ENCODE assay signal across 32 cellular contexts in the genomic region with DNA sequence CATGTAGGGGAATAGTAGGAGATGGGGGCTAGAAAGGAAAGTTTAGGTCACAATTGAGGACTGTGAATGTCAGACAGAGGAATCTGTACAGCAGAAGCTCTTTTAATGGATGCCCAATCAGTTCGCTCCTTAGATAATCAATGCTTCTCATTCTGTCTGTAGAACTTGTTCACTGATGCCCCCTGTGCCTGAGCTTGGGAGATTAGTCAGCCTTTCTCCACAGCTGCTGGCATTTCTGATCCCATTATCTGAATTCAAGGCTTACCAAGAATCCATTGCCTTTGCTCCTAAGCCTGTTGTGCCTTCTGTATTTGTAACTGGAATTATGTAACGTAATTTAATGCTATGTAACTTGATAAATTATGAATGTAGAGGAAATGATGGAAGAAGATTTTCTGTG. TPM values are rescaled to one million over a fixed set of nuclear protein-coding genes. Genes with fewer than 3 reads are reported as not detected.
"Had no signal": no experiment of that assay in that cellular context is flagged by ENCODE, and none has a peak within 500 bp of the region (broad histone marks: within the 10 kb centered on the region; RNA-seq: fewer than 3 reads in every experiment).

No MANE protein-coding gene starts in this region.

- DNase-seq: activated B cell treated with CpG ODN at 0.5 μM for 24 hours; activated CD4-positive, alpha-beta T cell treated with anti-CD3 and anti-CD28 coated beads for 48 hours; activated CD4-positive, alpha-beta T cell treated with anti-CD3 and anti-CD28 coated beads, Interleukin-2, amount 50 U/mL, for 1 hour; activated CD4-positive, alpha-beta T cell treated with anti-CD3 and anti-CD28 coated beads, Interleukin-2, amount 50 U/mL, for 48 hours; activated CD8-positive, alpha-beta memory T cell treated with anti-CD3 and anti-CD28 coated beads for 24 hours; activated CD8-positive, alpha-beta T cell treated with anti-CD3 and anti-CD28 coated beads for 36 hours; activated effector memory CD4-positive, alpha-beta T cell treated with Interleukin-2 at 50 U/mL for 16 hours; activated gamma-delta T cell treated with Interleukin-2 at 50 U/mL for 16 hours; activated naive CD4-positive, alpha-beta T cell treated with anti-CD3 and anti-CD28 coated beads, Interleukin-2, amount 50 U/mL, for 16 hours; activated naive CD4-positive, alpha-beta T cell treated with Interleukin-2 at 50 U/mL for 16 hours; activated T-cell treated with anti-CD3 and anti-CD28 coated beads, Interleukin-2, amount 50 U/mL, for 4 hours; amniotic stem cell; anterior cingulate cortex; dermis blood vessel endothelial cell; effector CD8-positive, alpha-beta T cell; erythroblast; foreskin keratinocyte; heart right ventricle; T-helper 2 cell had no signal

- H3K27ac Mint-ChIP-seq: activated B cell treated with CpG ODN at 0.5 μM for 24 hours; activated CD8-positive, alpha-beta T cell treated with anti-CD3 and anti-CD28 coated beads for 36 hours; activated naive CD8-positive, alpha-beta T cell; activated T-helper 17 cell treated with anti-CD3 and anti-CD28 coated beads, Interleukin-2, amount 50 U/mL, for 72 hours had no signal

- H3K36me3 ChIP-seq: brain microvascular endothelial cell, esophagus muscularis mucosa, gastroesophageal sphincter, heart right ventricle had no signal

- H3K9me3 Mint-ChIP-seq: central memory CD8-positive, alpha-beta T cell had no signal

- FAIRE-seq: astrocyte, bronchial epithelial cell had no signal

- H3K27me3 Mint-ChIP-seq: activated T-helper 17 cell treated with anti-CD3 and anti-CD28 coated beads, Interleukin-2, amount 50 U/mL, for 72 hours had no signal

- H3K27ac ChIP-seq: brain microvascular endothelial cell, coronary artery, esophagus muscularis mucosa, foreskin keratinocyte, gastroesophageal sphincter, heart right ventricle had no signal

- H3K4me3 ChIP-seq: coronary artery, esophagus muscularis mucosa, gastroesophageal sphincter, heart right ventricle had no signal

- H3K4me3 Mint-ChIP-seq: activated B cell treated with CpG ODN at 0.5 μM for 24 hours; activated CD8-positive, alpha-beta T cell treated with anti-CD3 and anti-CD28 coated beads for 36 hours; activated naive CD8-positive, alpha-beta T cell; activated T-cell treated with anti-CD3 and anti-CD28 coated beads, Interleukin-2, amount 50 U/mL, for 4 hours; activated T-helper 17 cell treated with anti-CD3 and anti-CD28 coated beads, Interleukin-2, amount 50 U/mL, for 72 hours; central memory CD8-positive, alpha-beta T cell had no signal

- H3K27me3 ChIP-seq: brain microvascular endothelial cell, esophagus muscularis mucosa, foreskin keratinocyte, gastroesophageal sphincter, heart right ventricle had no signal

- H3K9me3 ChIP-seq: esophagus muscularis mucosa, gastroesophageal sphincter had no signal

- H3K36me3 Mint-ChIP-seq: activated naive CD8-positive, alpha-beta T cell had no signal

- ATAC-seq: activated CD4-positive, CD25-positive, alpha-beta regulatory T cell treated with anti-CD3 and anti-CD28 coated beads, Interleukin-2, amount 50 U/mL, for 24 hours; activated CD8-positive, alpha-beta T cell treated with anti-CD3 and anti-CD28 coated beads for 36 hours; activated T-cell treated with anti-CD3 and anti-CD28 coated beads, Interleukin-2, amount 50 U/mL, for 4 hours; activated T-helper 17 cell treated with anti-CD3 and anti-CD28 coated beads, Interleukin-2, amount 50 U/mL, for 72 hours; foreskin keratinocyte; gastroesophageal sphincter; heart right ventricle had no signal

- H3K4me1 ChIP-seq: esophagus muscularis mucosa, foreskin keratinocyte, gastroesophageal sphincter had no signal

- H3K4me1 Mint-ChIP-seq: activated B cell treated with CpG ODN at 0.5 μM for 24 hours; central memory CD8-positive, alpha-beta T cell had no signal

RNA-seq across cellular contexts. Expression of a gene that starts 58.5 kb away (rescaled TPM):
- total RNA-seq: activated B cell treated with CpG ODN at 0.5 μM for 24 hours, astrocyte, bronchial epithelial cell, cardiac septum, cerebellum, dermis blood vessel endothelial cell, esophagus muscularis mucosa, foreskin keratinocyte, glomerular endothelial cell, heart right ventricle had no signal
- polyA plus RNA-seq: foreskin keratinocyte, heart right ventricle had no signal
